Comparison of ENCODE assay signal across 20 cellular contexts in genomic region chr7:44576228-44576627, GRCh38. TPM values are rescaled to one million over a fixed set of nuclear protein-coding genes. Genes with fewer than 3 reads are reported as not detected.
DNase-seq lines count a peak whose midpoint lies in the region; ATAC-seq and TF ChIP-seq lines count a peak whose summit lies in the region.
"Had no signal": no experiment of that assay in that cellular context is flagged by ENCODE, and none has a peak within 500 bp of the region (broad histone marks: within the 10 kb centered on the region; RNA-seq: fewer than 3 reads in every experiment).

No MANE protein-coding gene starts in this region.

- H3K27ac ChIP-seq in cardiac muscle cell (peak overlapping the region; percentile 50), right atrium auricular region (no peak overlapping the region), skeletal muscle tissue (ENCODE audit: low read depth, low read length) (no peak overlapping the region), foreskin keratinocyte (no peak overlapping the region)
- H3K27ac ChIP-seq: HL-60, thoracic aorta had no signal

- peaks cover 68% of the 10 kb centered on the region for H3K36me3 Mint-ChIP-seq in activated CD4-positive, alpha-beta memory T cell treated with anti-CD3 and anti-CD28 coated beads, Interleukin-2, amount 10 ng/mL, durations not matched to agents 7 days and 5 days (ENCODE audit: low read depth)
- H3K36me3 Mint-ChIP-seq in memory B cell = peaks cover 20% of the 10 kb centered on the region

- H3K36me3 ChIP-seq in cardiac muscle cell (peaks cover 43% of the 10 kb centered on the region), right atrium auricular region (peaks cover 46% of the 10 kb centered on the region), skeletal muscle tissue (ENCODE audit: control insufficient read depth in 3 of 3, insufficient read depth in 3 of 3, low read length in 3 of 3) (peaks cover 48 to 53% (median 51%) of the 10 kb centered on the region in 3 donors)

- H3K9ac ChIP-seq in skeletal muscle tissue (ENCODE audit: low read depth in 1 of 3, low read length in 3 of 3) = peak overlapping the region in 2 of 3 donors; percentile 25 to 27

- H3K9me3 ChIP-seq in cardiac muscle cell (ENCODE audit: low read depth) (no peaks in the 10 kb centered on the region), right atrium auricular region (no peaks in the 10 kb centered on the region), skeletal muscle tissue (ENCODE audit: control insufficient read depth in 3 of 3, low read length in 3 of 3) (no peaks in the 10 kb centered on the region)
- H3K9me3 ChIP-seq: thoracic aorta had no signal

- ATAC-seq in memory B cell (ENCODE audit: low read depth) = no peak
- ATAC-seq in HG02798 (IDR thresholded peaks at IDR 0.05; ENCODE audit: poor library complexity, unreplicated experiment) = no peak
- no peak for ATAC-seq in foreskin keratinocyte
- ATAC-seq: left cardiac atrium had no signal

- H3K4me1 ChIP-seq in cardiac muscle cell (ENCODE audit: low read depth) = peaks cover 18% of the 10 kb centered on the region
- peaks cover 0 to 43% of the 10 kb centered on the region in 2 donors for H3K4me1 ChIP-seq in right atrium auricular region
- H3K4me1 ChIP-seq in skeletal muscle tissue (ENCODE audit: control insufficient read depth in 3 of 3, insufficient read depth in 3 of 3, low read length in 3 of 3) = peaks cover 32 to 66% (median 38%) of the 10 kb centered on the region in 3 donors
- no peaks in the 10 kb centered on the region for H3K4me1 ChIP-seq in foreskin keratinocyte

- peak overlapping the region; percentile 4 for H3K27ac Mint-ChIP-seq in activated CD4-positive, alpha-beta memory T cell treated with anti-CD3 and anti-CD28 coated beads, Interleukin-2, amount 10 ng/mL, durations not matched to agents 7 days and 5 days
- H3K27ac Mint-ChIP-seq in memory B cell = peak overlapping the region; percentile 22

- no peaks in the 10 kb centered on the region for H3K27me3 ChIP-seq in cardiac muscle cell
- H3K27me3 ChIP-seq in right atrium auricular region = no peaks in the 10 kb centered on the region
- H3K27me3 ChIP-seq in skeletal muscle tissue (ENCODE audit: control insufficient read depth in 3 of 3, insufficient read depth in 3 of 3, low read length in 3 of 3) = no peaks in the 10 kb centered on the region
- no peaks in the 10 kb centered on the region for H3K27me3 ChIP-seq in foreskin keratinocyte

- H3K4me3 ChIP-seq in cardiac muscle cell (no peak overlapping the region), right atrium auricular region (no peak overlapping the region), skeletal muscle tissue (ENCODE audit: low read length in 3 of 3) (no peak overlapping the region)
- H3K4me3 ChIP-seq: thoracic aorta had no signal

- peaks cover 68% of the 10 kb centered on the region for H3K4me1 Mint-ChIP-seq in activated CD4-positive, alpha-beta memory T cell treated with anti-CD3 and anti-CD28 coated beads, Interleukin-2, amount 10 ng/mL, durations not matched to agents 7 days and 5 days
- peaks cover 36% of the 10 kb centered on the region for H3K4me1 Mint-ChIP-seq in memory B cell

- H3K9me3 Mint-ChIP-seq in activated CD4-positive, alpha-beta memory T cell treated with anti-CD3 and anti-CD28 coated beads, Interleukin-2, amount 10 ng/mL, durations not matched to agents 7 days and 5 days = no peaks in the 10 kb centered on the region
- no peaks in the 10 kb centered on the region for H3K9me3 Mint-ChIP-seq in memory B cell

- CTCF ChIA-PET in activated CD4-positive, alpha-beta memory T cell treated with anti-CD3 and anti-CD28 coated beads, Interleukin-2, amount 10 ng/mL, durations not matched to agents 7 days and 5 days (lab: Charles Lee) = interaction anchor here (1.5 kb wide), 1 partner anchor 11 kb away, joined by 3 read pairs; no protein-coding TSS in a partner anchor

- no peak for DNase-seq in cardiac muscle cell (ENCODE audit: low read depth in 1 of 2, low spot score in 1 of 2)
- no peak for DNase-seq in right atrium auricular region (ENCODE audit: low spot score)
- no peak for DNase-seq in activated CD4-positive, alpha-beta memory T cell treated with anti-CD3 and anti-CD28 coated beads, Interleukin-2, amount 10 ng/mL, durations not matched to agents 7 days and 5 days
- no peak for DNase-seq in memory B cell (ENCODE audit: low spot score in 2 of 2)
- no peak for DNase-seq in foreskin keratinocyte
- DNase-seq in central memory CD4-positive, alpha-beta T cell = no peak
- DNase-seq: activated CD4-positive, alpha-beta T cell treated with anti-CD3 and anti-CD28 coated beads for 1 hour; cortex of kidney; foreskin melanocyte; GDM1; KBM-7; left cardiac atrium; NCI-H524 treated with DMSO at 0.1 percent for 48 hours; SHP77 treated with DMSO at 0.1 percent for 48 hours had no signal

- peak overlapping the region; percentile 1 for H3K4me3 Mint-ChIP-seq in activated CD4-positive, alpha-beta memory T cell treated with anti-CD3 and anti-CD28 coated beads, Interleukin-2, amount 10 ng/mL, durations not matched to agents 7 days and 5 days
- no peak overlapping the region for H3K4me3 Mint-ChIP-seq in memory B cell

- TF ChIP-seq CTCF in cardiac muscle cell (IDR thresholded peaks at IDR 0.05; ENCODE audit: low read depth, low read length) = no peak
- no peak for TF ChIP-seq CTCF in right atrium auricular region (IDR thresholded peaks at IDR 0.05)
- TF ChIP-seq CTCF in foreskin keratinocyte (conservative IDR thresholded peaks at IDR 0.05) = no peak

- POLR2A ChIA-PET in activated CD4-positive, alpha-beta memory T cell treated with anti-CD3 and anti-CD28 coated beads, Interleukin-2, amount 10 ng/mL, durations not matched to agents 7 days and 5 days (lab: Charles Lee) = no interaction called here

- no peaks in the 10 kb centered on the region for H3K27me3 Mint-ChIP-seq in activated CD4-positive, alpha-beta memory T cell treated with anti-CD3 and anti-CD28 coated beads, Interleukin-2, amount 10 ng/mL, durations not matched to agents 7 days and 5 days
- H3K27me3 Mint-ChIP-seq in memory B cell = no peaks in the 10 kb centered on the region

RNA-seq across cellular contexts. Expression of gene DDX56, which starts 2.5 kb away (rescaled TPM):
- total RNA-seq in cardiac muscle cell = 52.3 and 65.2 TPM in 2 replicates
- polyA plus RNA-seq in cardiac muscle cell = 62.1 and 78.1 TPM in 2 replicates
- 10 to 100 TPM; 24.4 to 28.1 TPM for total RNA-seq in right atrium auricular region
- 10 to 100 TPM; 59.0 to 59.6 TPM for total RNA-seq in activated CD4-positive, alpha-beta memory T cell treated with anti-CD3 and anti-CD28 coated beads, Interleukin-2, amount 10 ng/mL, durations not matched to agents 7 days and 5 days
- 49.1 TPM for total RNA-seq in skeletal muscle tissue
- 96.1 and 97.2 TPM in 2 replicates for total RNA-seq in foreskin keratinocyte
- polyA plus RNA-seq in foreskin keratinocyte = 91.2 and 93.8 TPM in 2 replicates

RNA-seq across cellular contexts. Expression of gene TMED4, which starts 5.8 kb away (rescaled TPM):
- total RNA-seq in cardiac muscle cell (318 and 319 TPM in 2 replicates), right atrium auricular region (100 to 1,000 TPM; 113 to 120 TPM), skeletal muscle tissue (107 TPM), foreskin keratinocyte (42.4 and 43.9 TPM in 2 replicates)
- polyA plus RNA-seq in cardiac muscle cell (124 and 144 TPM in 2 replicates), foreskin keratinocyte (29.1 and 31.2 TPM in 2 replicates)
- total RNA-seq in activated CD4-positive, alpha-beta memory T cell treated with anti-CD3 and anti-CD28 coated beads, Interleukin-2, amount 10 ng/mL, durations not matched to agents 7 days and 5 days = 10 to 100 TPM; 76.0 to 81.8 TPM

RNA-seq across cellular contexts. Expression of gene OGDH, which starts 30.2 kb away (rescaled TPM):
- total RNA-seq in cardiac muscle cell (110 and 111 TPM in 2 replicates), right atrium auricular region (100 to 1,000 TPM; 277 to 390 TPM), skeletal muscle tissue (70.5 TPM), foreskin keratinocyte (68.7 and 82.4 TPM in 2 replicates)
- polyA plus RNA-seq in cardiac muscle cell (71.9 and 80.0 TPM in 2 replicates), foreskin keratinocyte (37.6 and 46.4 TPM in 2 replicates)
- total RNA-seq in activated CD4-positive, alpha-beta memory T cell treated with anti-CD3 and anti-CD28 coated beads, Interleukin-2, amount 10 ng/mL, durations not matched to agents 7 days and 5 days = 100 to 1,000 TPM; 164 to 166 TPM

RNA-seq across cellular contexts. Expression of gene NPC1L1, which starts 35.1 kb away (rescaled TPM):
- total RNA-seq in cardiac muscle cell = 0.21 TPM in 1 of 2 replicates, not detected in the other
- polyA plus RNA-seq in cardiac muscle cell = not detected in 2 replicates
- total RNA-seq in right atrium auricular region = not detected
- total RNA-seq in activated CD4-positive, alpha-beta memory T cell treated with anti-CD3 and anti-CD28 coated beads, Interleukin-2, amount 10 ng/mL, durations not matched to agents 7 days and 5 days = not detected
- not detected for total RNA-seq in skeletal muscle tissue
- not detected in 2 replicates for total RNA-seq in foreskin keratinocyte
- polyA plus RNA-seq in foreskin keratinocyte = not detected in 2 replicates
- total RNA-seq: mononuclear cell; T-helper 2 cell treated with Interferon-gamma antibody and Interleukin-4, amounts not matched to agents 100 ng/mL and 5 ng/mL, for 36 hours had no signal
